ENCODE assay signal across 1 cellular context in the genomic region with DNA sequence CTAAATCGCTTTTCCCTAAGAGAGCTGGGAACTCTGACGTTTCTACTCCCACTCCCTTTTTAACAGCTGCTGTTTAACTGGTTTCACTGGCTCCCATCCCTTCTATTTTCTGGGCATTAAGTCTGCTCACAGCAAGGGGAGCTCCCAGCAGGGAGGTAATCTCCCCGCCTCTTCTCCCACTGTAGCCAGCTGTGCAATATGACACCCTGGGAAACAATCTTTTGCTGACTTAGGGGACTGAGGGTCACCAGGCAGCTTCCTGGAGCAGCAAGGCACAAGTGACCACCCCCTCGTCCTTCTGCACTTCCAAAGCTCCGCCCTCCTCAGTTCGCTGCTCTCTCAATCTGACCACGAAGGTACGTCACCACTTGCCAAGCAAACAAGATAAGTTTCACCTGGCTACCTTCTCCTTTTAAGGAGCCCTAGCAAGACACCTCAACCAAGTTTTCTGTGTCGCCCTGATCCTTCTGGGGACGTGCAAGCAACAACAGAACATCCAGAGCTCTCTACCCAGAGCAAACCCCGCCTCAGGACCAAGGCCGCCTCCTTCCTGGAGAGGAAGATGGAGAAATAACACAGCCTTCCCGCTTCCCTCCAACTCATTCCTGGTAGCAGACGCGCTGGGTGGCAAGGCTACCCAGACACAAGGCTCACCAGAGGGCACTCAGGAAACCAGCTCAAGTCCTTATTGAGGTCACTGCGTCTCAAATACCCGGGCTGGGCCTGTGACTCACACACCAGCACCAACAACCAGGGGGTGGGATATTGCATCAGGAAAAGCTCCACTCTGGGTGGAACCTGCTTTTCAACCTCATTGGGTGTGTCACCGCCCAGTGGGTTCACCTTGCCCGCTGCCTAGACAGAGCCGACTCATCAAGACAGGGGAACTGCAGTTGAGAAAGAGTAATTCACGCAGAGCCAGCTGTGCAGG.
TF ChIP-seq lines count a peak whose summit lies in the region.

No MANE protein-coding gene starts in this region.

TF ChIP-seq in K562, 482 proteins besides CTCF, POLR2A, EP300 and RAD21 (continued from another document):
- TF ChIP-seq ZNF318 (IDR thresholded peaks at IDR 0.05; ENCODE audit: borderline replicate concordance in 1 of 2, low read depth in 1 of 2) (peak in 1 of 2 experiments; percentile 51; a peak in 1 of 4 replicates), ZNF316 (IDR thresholded peaks at IDR 0.05) (peak; percentile 63), RBFOX2 (IDR thresholded peaks at IDR 0.05; ENCODE audit: low read depth, low read length) (peak; percentile 28; the same call in 1 of the 2 replicates), E2F4 (CRISPR knock-in tag; IDR thresholded peaks at IDR 0.05; ENCODE audit: low read depth) (no peak), TFAP4 (CRISPR knock-in tag; IDR thresholded peaks at IDR 0.05; ENCODE audit: borderline replicate concordance) (peak; percentile 88), ZNF699 (CRISPR knock-in tag; IDR thresholded peaks at IDR 0.05; ENCODE audit: insufficient replicate concordance) (no peak), FOXK2 (conservative IDR thresholded peaks at IDR 0.05 in 1 of 2, IDR thresholded peaks at IDR 0.05 in 1 of 2; ENCODE audit: low read depth in 2 of 2) (no peak), SNIP1 (IDR thresholded peaks at IDR 0.05; ENCODE audit: low read depth) (no peak), NRF1 (conservative IDR thresholded peaks at IDR 0.05 in 1 of 2, IDR thresholded peaks at IDR 0.05 in 1 of 2) (peak in 1 of 2 experiments; percentile 38; a peak in 2 of 4 replicates), TEAD1 (CRISPR knock-in tag; IDR thresholded peaks at IDR 0.05) (peak in 1 of 2 experiments; percentile 48; a peak in 1 of 4 replicates)
